In the genomic region with DNA sequence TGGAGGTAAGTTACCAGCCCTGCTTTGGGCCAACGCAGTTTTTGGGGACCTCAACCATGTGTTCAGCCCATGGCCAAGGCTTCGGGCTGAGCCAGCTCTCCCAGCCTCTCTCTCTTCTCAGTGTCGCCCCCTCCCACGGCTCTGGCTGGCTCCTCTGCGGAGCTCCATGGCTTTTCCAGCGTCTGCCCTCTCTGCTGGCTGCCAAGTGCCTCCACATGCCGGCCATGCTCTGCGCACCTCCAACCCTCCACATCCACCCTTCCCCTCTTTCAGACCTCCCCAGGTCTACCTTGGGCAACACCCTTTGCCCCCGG, we compare ENCODE assay signal across 11 cellular contexts. TPM values are rescaled to one million over a fixed set of nuclear protein-coding genes. Genes with fewer than 3 reads are reported as not detected.
DNase-seq lines count a peak whose midpoint lies in the region; ATAC-seq and TF ChIP-seq lines count a peak whose summit lies in the region.
"Had no signal": no experiment of that assay in that cellular context is flagged by ENCODE, and none has a peak within 500 bp of the region (broad histone marks: within the 10 kb centered on the region; RNA-seq: fewer than 3 reads in every experiment).

No MANE protein-coding gene starts in this region.

- H3K27ac Mint-ChIP-seq in CD14-positive monocyte (peak overlapping the region; percentile 88 to 100 (median 92)), GM23338 (no peak overlapping the region), naive B cell (peak overlapping the region in 5 of 6 donors; percentile 95 to 98 (median 97))
- peak overlapping the region; percentile 94 for H3K27ac Mint-ChIP-seq in activated naive CD8-positive, alpha-beta T cell treated with anti-CD3 and anti-CD28 coated beads, Interleukin-2, amount 50 U/mL, for 24 hours

- H3K9me3 Mint-ChIP-seq in CD14-positive monocyte = peaks cover 0 to 3% (median 0%) of the 10 kb centered on the region in 7 donors
- H3K9me3 Mint-ChIP-seq in GM23338 = no peaks in the 10 kb centered on the region; the same call in 2 of the 3 replicates
- no peaks in the 10 kb centered on the region for H3K9me3 Mint-ChIP-seq in activated naive CD8-positive, alpha-beta T cell treated with anti-CD3 and anti-CD28 coated beads, Interleukin-2, amount 50 U/mL, for 24 hours
- H3K9me3 Mint-ChIP-seq in naive B cell = peaks cover 0 to 2% (median 0%) of the 10 kb centered on the region in 7 donors

- TF ChIP-seq CTCF in CD14-positive monocyte (IDR thresholded peaks at IDR 0.05) = no peak
- peak in 1 of 2 experiments; percentile 32; a peak in 2 of 4 replicates for TF ChIP-seq CTCF in GM23338 (conservative IDR thresholded peaks at IDR 0.05; ENCODE audit: low read depth in 2 of 2)

- peaks cover 64% of the 10 kb centered on the region for H3K79me2 ChIP-seq in GM23338 (replicated peaks; ENCODE audit: insufficient read depth)

- ATAC-seq in GM23338 = peak; percentile 38
- no peak for ATAC-seq in activated naive CD8-positive, alpha-beta T cell treated with anti-CD3 and anti-CD28 coated beads, Interleukin-2, amount 50 U/mL, for 24 hours
- no peak for ATAC-seq in naive B cell (ENCODE audit: low read depth in 2 of 2)
- ATAC-seq in sciatic nerve = no peak
- no peak for ATAC-seq in HG02973 (IDR thresholded peaks at IDR 0.05; ENCODE audit: unreplicated experiment)
- ATAC-seq: HCT116, Panc1 had no signal

- peaks cover 22% of the 10 kb centered on the region for H3K4me1 ChIP-seq in GM23338 (ENCODE audit: insufficient read depth)

- H3K27ac ChIP-seq in GM23338 (ENCODE audit: low read depth) = 0 out of 2 replicates have a peak overlapping the region, but pooled peaks have one; percentile 14

- H3K27me3 Mint-ChIP-seq in CD14-positive monocyte (ENCODE audit: low read depth in 3 of 3) = peaks cover 0 to 7% (median 0%) of the 10 kb centered on the region in 3 donors
- H3K27me3 Mint-ChIP-seq in GM23338 (ENCODE audit: insufficient read depth, low read depth, poor library complexity) = peaks cover 12% of the 10 kb centered on the region
- H3K27me3 Mint-ChIP-seq in activated naive CD8-positive, alpha-beta T cell treated with anti-CD3 and anti-CD28 coated beads, Interleukin-2, amount 50 U/mL, for 24 hours = no peaks in the 10 kb centered on the region
- H3K27me3 Mint-ChIP-seq in naive B cell = no peaks in the 10 kb centered on the region

- DNase-seq in CD14-positive monocyte (ENCODE audit: low spot score) (no peak), GM23338 (ENCODE audit: low spot score) (peak; percentile 55), naive B cell (no peak), sciatic nerve (ENCODE audit: low spot score) (no peak), KG1 (lab: John Stamatoyannopoulos, UW) (no peak)
- no peak for DNase-seq in activated naive CD8-positive, alpha-beta T cell treated with anti-CD3 and anti-CD28 coated beads, Interleukin-2, amount 50 U/mL, for 24 hours
- DNase-seq in central memory CD4-positive, alpha-beta T cell = no peak
- DNase-seq: NCI-H1930 had no signal

- peaks cover 70 to 84% of the 10 kb centered on the region in 2 donors for H3K36me3 Mint-ChIP-seq in CD14-positive monocyte
- peaks cover 22% of the 10 kb centered on the region for H3K36me3 Mint-ChIP-seq in GM23338 (ENCODE audit: low read depth)
- peaks cover 64% of the 10 kb centered on the region for H3K36me3 Mint-ChIP-seq in activated naive CD8-positive, alpha-beta T cell treated with anti-CD3 and anti-CD28 coated beads, Interleukin-2, amount 50 U/mL, for 24 hours (ENCODE audit: low read depth)
- peaks cover 7 to 14% of the 10 kb centered on the region in 2 donors for H3K36me3 Mint-ChIP-seq in naive B cell

- H4K20me1 ChIP-seq in GM23338 (replicated peaks; ENCODE audit: insufficient read depth) = peaks cover 41% of the 10 kb centered on the region

- no peaks in the 10 kb centered on the region for H3K27me3 ChIP-seq in GM23338 (ENCODE audit: insufficient read depth)

- H2AFZ ChIP-seq in GM23338 = no peak overlapping the region

- peak overlapping the region; percentile 48 to 50 for H3K4me3 Mint-ChIP-seq in CD14-positive monocyte
- no peak overlapping the region for H3K4me3 Mint-ChIP-seq in GM23338
- peak overlapping the region; percentile 67 for H3K4me3 Mint-ChIP-seq in activated naive CD8-positive, alpha-beta T cell treated with anti-CD3 and anti-CD28 coated beads, Interleukin-2, amount 50 U/mL, for 24 hours
- peak overlapping the region; percentile 74 to 89 (median 82) for H3K4me3 Mint-ChIP-seq in naive B cell

- intact Hi-C loops in CD14-positive monocyte (cut with micrococcal nuclease) = loop anchor here in 1 of 2 donors (10.0 kb wide), 1 partner anchor 390 kb away; no protein-coding TSS in a partner anchor
- intact Hi-C loops in sciatic nerve (cut with DNase I) = no loop called here

- no peak overlapping the region for H3K4me3 ChIP-seq in GM23338

- H3K4me1 Mint-ChIP-seq in CD14-positive monocyte = peaks cover 59% of the 10 kb centered on the region
- peaks cover 48% of the 10 kb centered on the region for H3K4me1 Mint-ChIP-seq in GM23338
- peaks cover 70% of the 10 kb centered on the region for H3K4me1 Mint-ChIP-seq in activated naive CD8-positive, alpha-beta T cell treated with anti-CD3 and anti-CD28 coated beads, Interleukin-2, amount 50 U/mL, for 24 hours
- peaks cover 50 to 80% (median 64%) of the 10 kb centered on the region in 3 donors for H3K4me1 Mint-ChIP-seq in naive B cell

- peaks cover 6% of the 10 kb centered on the region; the same call in 1 of the 2 replicates for H3F3A ChIP-seq in GM23338 (replicated peaks; ENCODE audit: low read depth)

- H3K9me2 ChIP-seq in GM23338 (ENCODE audit: insufficient read depth) = no peaks in the 10 kb centered on the region

- H3K36me3 ChIP-seq in GM23338 (ENCODE audit: insufficient read depth) = peaks cover 6% of the 10 kb centered on the region; the same call in 1 of the 2 replicates

- H3K4me2 ChIP-seq in GM23338 = 0 out of 2 replicates have a peak overlapping the region, but pooled peaks have one; percentile 43

TF ChIP-seq in GM23338, 12 proteins besides CTCF, POLR2A, EP300 and RAD21:
- no peak for TF ChIP-seq NANOG (IDR thresholded peaks at IDR 0.05; ENCODE audit: borderline replicate concordance)
- TF ChIP-seq, protein P1, sequence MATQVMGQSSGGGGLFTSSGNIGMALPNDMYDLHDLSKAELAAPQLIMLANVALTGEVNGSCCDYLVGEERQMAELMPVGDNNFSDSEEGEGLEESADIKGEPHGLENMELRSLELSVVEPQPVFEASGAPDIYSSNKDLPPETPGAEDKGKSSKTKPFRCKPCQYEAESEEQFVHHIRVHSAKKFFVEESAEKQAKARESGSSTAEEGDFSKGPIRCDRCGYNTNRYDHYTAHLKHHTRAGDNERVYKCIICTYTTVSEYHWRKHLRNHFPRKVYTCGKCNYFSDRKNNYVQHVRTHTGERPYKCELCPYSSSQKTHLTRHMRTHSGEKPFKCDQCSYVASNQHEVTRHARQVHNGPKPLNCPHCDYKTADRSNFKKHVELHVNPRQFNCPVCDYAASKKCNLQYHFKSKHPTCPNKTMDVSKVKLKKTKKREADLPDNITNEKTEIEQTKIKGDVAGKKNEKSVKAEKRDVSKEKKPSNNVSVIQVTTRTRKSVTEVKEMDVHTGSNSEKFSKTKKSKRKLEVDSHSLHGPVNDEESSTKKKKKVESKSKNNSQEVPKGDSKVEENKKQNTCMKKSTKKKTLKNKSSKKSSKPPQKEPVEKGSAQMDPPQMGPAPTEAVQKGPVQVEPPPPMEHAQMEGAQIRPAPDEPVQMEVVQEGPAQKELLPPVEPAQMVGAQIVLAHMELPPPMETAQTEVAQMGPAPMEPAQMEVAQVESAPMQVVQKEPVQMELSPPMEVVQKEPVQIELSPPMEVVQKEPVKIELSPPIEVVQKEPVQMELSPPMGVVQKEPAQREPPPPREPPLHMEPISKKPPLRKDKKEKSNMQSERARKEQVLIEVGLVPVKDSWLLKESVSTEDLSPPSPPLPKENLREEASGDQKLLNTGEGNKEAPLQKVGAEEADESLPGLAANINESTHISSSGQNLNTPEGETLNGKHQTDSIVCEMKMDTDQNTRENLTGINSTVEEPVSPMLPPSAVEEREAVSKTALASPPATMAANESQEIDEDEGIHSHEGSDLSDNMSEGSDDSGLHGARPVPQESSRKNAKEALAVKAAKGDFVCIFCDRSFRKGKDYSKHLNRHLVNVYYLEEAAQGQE (IDR thresholded peaks at IDR 0.05; ENCODE audit: unreplicated experiment) = no peak
- TF ChIP-seq, protein P2, sequence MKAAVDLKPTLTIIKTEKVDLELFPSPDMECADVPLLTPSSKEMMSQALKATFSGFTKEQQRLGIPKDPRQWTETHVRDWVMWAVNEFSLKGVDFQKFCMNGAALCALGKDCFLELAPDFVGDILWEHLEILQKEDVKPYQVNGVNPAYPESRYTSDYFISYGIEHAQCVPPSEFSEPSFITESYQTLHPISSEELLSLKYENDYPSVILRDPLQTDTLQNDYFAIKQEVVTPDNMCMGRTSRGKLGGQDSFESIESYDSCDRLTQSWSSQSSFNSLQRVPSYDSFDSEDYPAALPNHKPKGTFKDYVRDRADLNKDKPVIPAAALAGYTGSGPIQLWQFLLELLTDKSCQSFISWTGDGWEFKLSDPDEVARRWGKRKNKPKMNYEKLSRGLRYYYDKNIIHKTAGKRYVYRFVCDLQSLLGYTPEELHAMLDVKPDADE (IDR thresholded peaks at IDR 0.05) = no peak

RNA-seq across cellular contexts. Expression of gene COTL1, which starts 23.2 kb away (rescaled TPM):
- polyA plus RNA-seq in CD14-positive monocyte (1,000 to 10,000 TPM; 1,643 to 1,843 TPM), GM23338 (2016; fragmentation: Nextera tagmentation; extraction: Ambion mirVana) (165 and 166 TPM in 2 replicates), naive B cell (ENCODE audit: low read depth in 6 of 6) (100 to 1,000 TPM; 167 to 439 (median 373) TPM)
- total RNA-seq in GM23338 (2014; rRNA removed; shearing (Covaris generic)) = 111 and 117 TPM in 2 replicates
- 77.9 TPM for total RNA-seq in sciatic nerve

RNA-seq across cellular contexts. Expression of gene KLHL36, which starts 53.6 kb away (rescaled TPM):
- polyA plus RNA-seq in CD14-positive monocyte = 10 to 100 TPM; 12.1 to 14.2 TPM
- 54.6 and 70.4 TPM in 2 replicates for total RNA-seq in GM23338 (2014; rRNA removed; shearing (Covaris generic))
- polyA plus RNA-seq in GM23338 (2016; fragmentation: Nextera tagmentation; extraction: Ambion mirVana) = 13.4 and 15.5 TPM in 2 replicates
- polyA plus RNA-seq in naive B cell (ENCODE audit: low read depth in 6 of 6) = 10 to 100 TPM; 29.7 to 40.3 (median 37.5) TPM
- 60.2 TPM for total RNA-seq in sciatic nerve
